In the genomic region with DNA sequence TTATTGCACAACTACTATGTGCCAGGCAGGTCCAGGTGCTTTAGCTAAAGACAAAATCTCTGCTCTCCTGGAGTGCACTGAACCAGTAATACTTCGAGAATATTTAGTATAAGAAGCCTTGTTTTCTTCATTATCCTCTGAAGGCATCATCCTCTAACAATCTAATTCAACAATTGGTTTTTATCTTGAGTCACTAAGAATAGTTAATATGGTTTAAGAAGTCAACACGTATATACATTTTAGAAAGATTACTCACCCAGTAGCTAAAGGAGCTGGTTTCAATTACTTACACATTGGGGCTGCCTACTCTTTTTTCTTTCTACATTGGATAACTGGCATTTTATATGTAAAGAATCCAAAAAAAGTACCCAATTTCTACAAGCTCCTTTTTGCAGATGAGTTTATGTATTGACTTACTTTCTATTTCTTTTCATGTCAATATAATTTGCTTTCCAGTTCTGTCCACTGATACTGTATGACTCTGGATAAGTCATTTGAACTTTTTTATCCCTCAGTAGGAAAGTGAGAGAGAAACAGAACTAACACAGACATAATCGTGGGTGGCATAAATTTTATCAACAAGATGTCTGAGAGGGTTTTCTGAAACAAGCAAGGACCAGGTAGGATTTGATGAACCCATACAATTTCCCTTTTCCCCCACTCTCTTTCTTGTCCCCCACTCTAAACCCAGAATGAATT, we compare ENCODE assay signal across 19 cellular contexts.
DNase-seq lines count a peak whose midpoint lies in the region; ATAC-seq and TF ChIP-seq lines count a peak whose summit lies in the region.
"Had no signal": no experiment of that assay in that cellular context is flagged by ENCODE, and none has a peak within 500 bp of the region (broad histone marks: within the 10 kb centered on the region; RNA-seq: fewer than 3 reads in every experiment).

No MANE protein-coding gene starts in this region.

- no peak overlapping the region for H2AFZ ChIP-seq in mesenchymal stem cell (ENCODE audit: low read depth, low read length)

- no peaks in the 10 kb centered on the region for H3K9me3 ChIP-seq in mesenchymal stem cell (ENCODE audit: control insufficient read depth, low read length)
- H3K9me3 ChIP-seq: ascending aorta, thyroid gland had no signal

- no peak for TF ChIP-seq CTCF in astrocyte of the spinal cord (IDR thresholded peaks at IDR 0.05; ENCODE audit: low read depth, low read length)

- in situ Hi-C loops in astrocyte of the spinal cord (cut with HindIII; ENCODE audit: low sequenced_read_pairs), result no loop called here

- no peak overlapping the region for H3K23ac ChIP-seq in mesenchymal stem cell (ENCODE audit: low read length in 2 of 2)

- H3K79me1 ChIP-seq in mesenchymal stem cell (replicated peaks; ENCODE audit: low read length, poor library complexity, severe bottlenecking), result no peaks in the 10 kb centered on the region

- no peak overlapping the region for H4K91ac ChIP-seq in mesenchymal stem cell (ENCODE audit: low read length)

- peaks cover 3% of the 10 kb centered on the region for H3K4me1 ChIP-seq in mesenchymal stem cell (ENCODE audit: control insufficient read depth, insufficient read depth, low read depth, low read length)
- H3K4me1 ChIP-seq: ascending aorta, thyroid gland had no signal

- peak overlapping the region; percentile 55 for H3K27ac ChIP-seq in mesenchymal stem cell (ENCODE audit: low read length, poor library complexity, severe bottlenecking)
- H3K27ac ChIP-seq: ascending aorta, thyroid gland had no signal

- no peaks in the 10 kb centered on the region for H3K9me3 Mint-ChIP-seq in activated CD4-positive, alpha-beta T cell treated with anti-CD3 and anti-CD28 coated beads, Interleukin-2, amount 10 ng/mL, durations not matched to agents 24 days and 14 days
- H3K9me3 Mint-ChIP-seq: activated B cell treated with CpG ODN at 0.5 μM for 24 hours; CD8-positive, alpha-beta T cell; natural killer cell treated with Interleukin-12 subunit alpha and Interleukin-12 subunit beta and Interleukin-15 and Interleukin-18, amount 100 ng/mL, for 72 hours had no signal

- no peak overlapping the region for H2AK5ac ChIP-seq in mesenchymal stem cell (ENCODE audit: low read length, severe bottlenecking)

- H2BK12ac ChIP-seq in mesenchymal stem cell (ENCODE audit: low read length in 2 of 2), result no peak overlapping the region

- no peaks in the 10 kb centered on the region for H3K36me3 Mint-ChIP-seq in activated CD4-positive, alpha-beta T cell treated with anti-CD3 and anti-CD28 coated beads, Interleukin-2, amount 10 ng/mL, durations not matched to agents 24 days and 14 days (ENCODE audit: low read depth)
- H3K36me3 Mint-ChIP-seq: CD8-positive, alpha-beta T cell; natural killer cell treated with Interleukin-12 subunit alpha and Interleukin-12 subunit beta and Interleukin-15 and Interleukin-18, amount 100 ng/mL, for 72 hours had no signal

- H2BK5ac ChIP-seq in mesenchymal stem cell (ENCODE audit: low read depth, low read length, poor library complexity, severe bottlenecking), result no peak overlapping the region

- peak overlapping the region; percentile 75 for H3K27ac Mint-ChIP-seq in activated CD4-positive, alpha-beta T cell treated with anti-CD3 and anti-CD28 coated beads, Interleukin-2, amount 10 ng/mL, durations not matched to agents 24 days and 14 days
- H3K27ac Mint-ChIP-seq: activated B cell treated with CpG ODN at 0.5 μM for 24 hours; CD8-positive, alpha-beta T cell had no signal

- no peak for DNase-seq in activated CD4-positive, alpha-beta T cell treated with anti-CD3 and anti-CD28 coated beads, Interleukin-2, amount 10 ng/mL, durations not matched to agents 24 days and 14 days
- DNase-seq in activated CD4-positive, alpha-beta T cell treated with anti-CD3 and anti-CD28 coated beads for 48 hours, result no peak
- DNase-seq in LHCN-M2 (ENCODE audit: low read depth) (peak; percentile 46), astrocyte of the spinal cord (ENCODE audit: low read depth, low spot score) (peak; percentile 65), mesenchymal stem cell (peak; percentile 35), NCI-H345 treated with DMSO at 0.1 percent for 48 hours (lab: John Stamatoyannopoulos, UW; ENCODE audit: unreplicated experiment) (no peak)
- DNase-seq: activated B cell treated with CpG ODN at 0.5 μM for 24 hours; CD8-positive, alpha-beta T cell; GDM1; NCI-H1694 treated with DMSO at 0.1 percent for 48 hours; NCI-H510A treated with DMSO at 0.1 percent for 48 hours; OCI-M1; stimulated activated CD4-positive, alpha-beta T cell treated with anti-CD3 and anti-CD28 coated beads, Interleukin-1b, Interleukin-23, amount 100 ng/mL, for 48 hours; thyroid gland had no signal

- no peaks in the 10 kb centered on the region for H3K27me3 ChIP-seq in mesenchymal stem cell (ENCODE audit: control insufficient read depth in 1 of 2, insufficient read depth in 1 of 2, low read length in 2 of 2)
- H3K27me3 ChIP-seq: ascending aorta, thyroid gland had no signal

- no peaks in the 10 kb centered on the region for H3K27me3 Mint-ChIP-seq in activated CD4-positive, alpha-beta T cell treated with anti-CD3 and anti-CD28 coated beads, Interleukin-2, amount 10 ng/mL, durations not matched to agents 24 days and 14 days

- no peak overlapping the region for H3K4me2 ChIP-seq in mesenchymal stem cell (ENCODE audit: low read length, poor library complexity, severe bottlenecking)

- ATAC-seq in HG03159 (IDR thresholded peaks at IDR 0.05; ENCODE audit: unreplicated experiment), result no peak
- ATAC-seq in GM18873 (IDR thresholded peaks at IDR 0.05; ENCODE audit: low FRiP score, unreplicated experiment), result no peak
- ATAC-seq: CD8-positive, alpha-beta T cell; natural killer cell treated with Interleukin-12 subunit alpha and Interleukin-12 subunit beta and Interleukin-15 and Interleukin-18, amount 100 ng/mL, for 72 hours had no signal

- H3K14ac ChIP-seq in mesenchymal stem cell (ENCODE audit: low read length in 2 of 2), result no peak overlapping the region

- no peak overlapping the region for H3K4me3 Mint-ChIP-seq in activated CD4-positive, alpha-beta T cell treated with anti-CD3 and anti-CD28 coated beads, Interleukin-2, amount 10 ng/mL, durations not matched to agents 24 days and 14 days
- H3K4me3 Mint-ChIP-seq: activated B cell treated with CpG ODN at 0.5 μM for 24 hours; CD8-positive, alpha-beta T cell; natural killer cell treated with Interleukin-12 subunit alpha and Interleukin-12 subunit beta and Interleukin-15 and Interleukin-18, amount 100 ng/mL, for 72 hours had no signal

- no peak overlapping the region for H3K18ac ChIP-seq in mesenchymal stem cell (ENCODE audit: low read depth in 1 of 2, low read length in 2 of 2)

- H3K36me3 ChIP-seq in mesenchymal stem cell (ENCODE audit: control insufficient read depth in 1 of 2, insufficient read depth in 2 of 2, low read depth in 1 of 2, low read length in 2 of 2), result no peaks in the 10 kb centered on the region
- H3K36me3 ChIP-seq: ascending aorta, thyroid gland had no signal

- no peak overlapping the region for H2BK15ac ChIP-seq in mesenchymal stem cell (ENCODE audit: low read depth, poor library complexity, severe bottlenecking)

- H2BK120ac ChIP-seq in mesenchymal stem cell (ENCODE audit: low read depth, low read length), result no peak overlapping the region

- H3K9ac ChIP-seq in mesenchymal stem cell (ENCODE audit: low read length), result no peak overlapping the region

- H4K8ac ChIP-seq in mesenchymal stem cell (ENCODE audit: low read length), result no peak overlapping the region

- WGBS in mesenchymal stem cell, result 67% methylated on average over 1 of the region's 3 CpGs

- H3K4me3 ChIP-seq in astrocyte of the spinal cord (ENCODE audit: low read depth, low read length), result no peak overlapping the region
- no peak overlapping the region for H3K4me3 ChIP-seq in mesenchymal stem cell (ENCODE audit: insufficient read depth in 1 of 2, low read depth in 1 of 2, low read length in 2 of 2)
- H3K4me3 ChIP-seq: ascending aorta, lung, thyroid gland had no signal

- H3K4me1 Mint-ChIP-seq in activated CD4-positive, alpha-beta T cell treated with anti-CD3 and anti-CD28 coated beads, Interleukin-2, amount 10 ng/mL, durations not matched to agents 24 days and 14 days, result peaks cover 26% of the 10 kb centered on the region
- H3K4me1 Mint-ChIP-seq: activated B cell treated with CpG ODN at 0.5 μM for 24 hours had no signal

- intact Hi-C loops in activated CD4-positive, alpha-beta T cell treated with anti-CD3 and anti-CD28 coated beads, Interleukin-2, amount 10 ng/mL, durations not matched to agents 24 days and 14 days (cut with micrococcal nuclease), result loop anchor here (2.0 kb wide), 1 partner anchor 26 kb away; no protein-coding TSS in a partner anchor

- no peak overlapping the region for H3K4ac ChIP-seq in mesenchymal stem cell (ENCODE audit: low read depth in 1 of 2, low read length in 2 of 2)

Comparison
In these comparisons a context has a peak if more than half of its experiments do, and no peak if none do; other contexts are left out.
1. DNase-seq: peak in LHCN-M2 (single experiment), astrocyte of the spinal cord (single experiment) and mesenchymal stem cell (single experiment); none in activated CD4-positive, alpha-beta T cell treated with anti-CD3 and anti-CD28 coated beads, Interleukin-2, amount 10 ng/mL, durations not matched to agents 24 days and 14 days (single experiment), activated CD4-positive, alpha-beta T cell treated with anti-CD3 and anti-CD28 coated beads for 48 hours (single experiment) and NCI-H345 treated with DMSO at 0.1 percent for 48 hours (single experiment).